ENCODE assay signal across 8 cellular contexts in genomic region chr4:1683371-1683902, GRCh38. TPM values are rescaled to one million over a fixed set of nuclear protein-coding genes. Genes with fewer than 3 reads are reported as not detected.
DNase-seq lines count a peak whose midpoint lies in the region; ATAC-seq and TF ChIP-seq lines count a peak whose summit lies in the region.

No MANE protein-coding gene starts in this region.

- H3K36me3 ChIP-seq in MM.1S (replicated peaks; ENCODE audit: insufficient read depth, low read length) (no peaks in the 10 kb centered on the region), rectal smooth muscle tissue (ENCODE audit: control insufficient read depth, insufficient read depth, low read length) (no peaks in the 10 kb centered on the region)

- H3K9ac ChIP-seq in MM.1S (ENCODE audit: low read length) (no peak overlapping the region), rectal smooth muscle tissue (ENCODE audit: low read length) (no peak overlapping the region)

- peak overlapping the region; percentile 77 for H2AFZ ChIP-seq in MM.1S (ENCODE audit: low read length)

- no peaks in the 10 kb centered on the region for H4K20me1 ChIP-seq in MM.1S (ENCODE audit: insufficient read depth, low read length)

- peak overlapping the region; percentile 65 for H3K4me3 ChIP-seq in AG04449 (ENCODE audit: low read depth, low read length)
- H3K4me3 ChIP-seq in MM.1S (ENCODE audit: low read length): peak overlapping the region; percentile 50
- peak overlapping the region; percentile 73 for H3K4me3 ChIP-seq in rectal smooth muscle tissue (ENCODE audit: low read length)

- POLR2A ChIA-PET in AG04449 (lab: Yijun Ruan, JAX): no interaction called here

- intact Hi-C loops in left ventricle myocardium superior (cut with micrococcal nuclease): no loop called here

- no peaks in the 10 kb centered on the region for H3K9me2 ChIP-seq in MM.1S (replicated peaks; ENCODE audit: insufficient read depth, low read length)

- 2 to 7% (median 3%) methylated on average over 30 of the region's 30 CpGs for WGBS in adipose tissue, 3 donors

- CTCF ChIA-PET in AG04449 (lab: Yijun Ruan, JAX): interaction anchor here (1.0 to 2.8 kb wide), 2 partner anchors 9 to 84 kb away, joined by 3 to 22 read pairs; no protein-coding TSS in a partner anchor

- ATAC-seq in GM18511 (IDR thresholded peaks at IDR 0.05; ENCODE audit: unreplicated experiment): peak; percentile 10
- ATAC-seq in left ventricle myocardium superior: peak; percentile 7
- no peak for ATAC-seq in HG03039 (IDR thresholded peaks at IDR 0.05; ENCODE audit: unreplicated experiment)

- no peak overlapping the region for H3K27ac ChIP-seq in MM.1S (ENCODE audit: low read length)
- H3K27ac ChIP-seq in adipose tissue (ENCODE audit: low read depth, low read length): peak overlapping the region; percentile 70
- H3K27ac ChIP-seq in rectal smooth muscle tissue (ENCODE audit: low read depth, low read length): peak overlapping the region; percentile 67

- no peak for TF ChIP-seq CTCF in AG04449 (IDR thresholded peaks at IDR 0.05; ENCODE audit: insufficient read depth, low read length, missing control alignments)
- no peak for TF ChIP-seq CTCF in MM.1S (IDR thresholded peaks at IDR 0.05; ENCODE audit: low read length)

- H3K27me3 ChIP-seq in MM.1S (replicated peaks; ENCODE audit: insufficient read depth, low read length) (0 out of 2 replicates have a peak, but pooled peaks cover 3% of the 10 kb centered on the region), rectal smooth muscle tissue (ENCODE audit: control insufficient read depth, insufficient read depth, low read length) (no peaks in the 10 kb centered on the region)

- no peaks in the 10 kb centered on the region for H3K79me2 ChIP-seq in MM.1S (ENCODE audit: low read length)

- peaks cover 11% of the 10 kb centered on the region for H3K4me1 ChIP-seq in MM.1S (ENCODE audit: low read length)
- H3K4me1 ChIP-seq in rectal smooth muscle tissue (ENCODE audit: control insufficient read depth, insufficient read depth, low read length): no peaks in the 10 kb centered on the region

- H3K4me2 ChIP-seq in MM.1S (ENCODE audit: low read depth, low read length): peak overlapping the region; percentile 49

- no peaks in the 10 kb centered on the region for H3K9me3 ChIP-seq in MM.1S (replicated peaks; ENCODE audit: insufficient read depth, low read length)

- H3F3A ChIP-seq in MM.1S (ENCODE audit: insufficient read depth, low read length): peaks cover 10% of the 10 kb centered on the region; the same call in 1 of the 2 replicates

- DNase-seq in AG04449 (ENCODE audit: low read depth, low spot score): peak; percentile 59
- DNase-seq in MM.1S: peak; percentile 12
- DNase-seq in left ventricle myocardium superior: peak; percentile 43
- no peak for DNase-seq in midbrain (lab: John Stamatoyannopoulos, UW)

RNA-seq across cellular contexts. Expression of gene FAM53A, which starts 0.7 kb away (rescaled TPM):
- 1 to 10 TPM; 1.2 to 2.1 (median 1.5) TPM for polyA plus RNA-seq in adipose tissue
- 1.3 TPM for total RNA-seq in left ventricle myocardium superior

RNA-seq across cellular contexts. Expression of gene SLBP, which starts 28.7 kb away (rescaled TPM):
- 10 to 100 TPM; 13.8 to 31.2 (median 24.1) TPM for polyA plus RNA-seq in adipose tissue
- 14.3 TPM for total RNA-seq in left ventricle myocardium superior

RNA-seq across cellular contexts. Expression of gene TMEM129, which starts 37.7 kb away (rescaled TPM):
- 10 to 100 TPM; 23.7 to 31.8 (median 30.3) TPM for polyA plus RNA-seq in adipose tissue
- total RNA-seq in left ventricle myocardium superior: 31.2 TPM

RNA-seq across cellular contexts. Expression of gene TACC3, which starts 37.9 kb away (rescaled TPM):
- 10 to 100 TPM in 1 of 3 donors, 1 to 10 TPM in 2; 1.9 to 16.8 (median 7.1) TPM for polyA plus RNA-seq in adipose tissue
- total RNA-seq in left ventricle myocardium superior: 6.4 TPM
